12 cellular contexts compared by ENCODE assay signal in the genomic region with DNA sequence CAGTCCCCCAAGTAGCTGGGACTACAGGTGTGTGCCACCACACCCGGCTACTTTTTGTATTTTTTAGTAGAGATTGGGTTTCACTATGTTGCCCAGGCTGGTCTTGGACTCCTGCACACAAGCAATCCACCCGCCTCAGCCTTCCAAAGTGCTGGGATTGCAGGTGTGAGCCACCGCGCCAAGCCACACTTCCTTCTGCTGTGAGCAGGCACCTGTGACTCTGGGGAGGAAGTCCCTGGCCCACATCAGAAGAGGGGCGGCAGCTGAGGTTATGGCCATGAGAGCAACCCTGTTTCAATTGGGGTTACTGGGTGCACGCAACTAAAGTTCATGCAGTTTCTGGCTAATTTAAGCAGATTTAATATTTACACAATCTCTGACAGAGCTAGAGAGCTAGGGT.
A peak's percentile ranks its signal among the peaks of the same experiment; 100 is the strongest.
DNase-seq lines count a peak whose midpoint lies in the region; ATAC-seq and TF ChIP-seq lines count a peak whose summit lies in the region.
"Had no signal": no experiment of that assay in that cellular context is flagged by ENCODE, and none has a peak within 500 bp of the region (broad histone marks: within the 10 kb centered on the region; RNA-seq: fewer than 3 reads in every experiment).

No MANE protein-coding gene starts in this region.

- in situ Hi-C loops in G401 (cut with HindIII; ENCODE audit: low sequenced_read_pairs) = no loop called here

- DNase-seq in natural killer cell (no peak), dermis blood vessel endothelial cell (no peak), G401 (ENCODE audit: low spot score) (no peak)
- no peak for DNase-seq in natural killer cell treated with Interleukin-12 subunit alpha and Interleukin-12 subunit beta and Interleukin-15 and Interleukin-18, amount 100 ng/mL, for 72 hours (ENCODE audit: low spot score)
- peak; percentile 81 for DNase-seq in activated CD8-positive, alpha-beta T cell treated with anti-CD3 and anti-CD28 coated beads for 36 hours
- peak; percentile 46 for DNase-seq in effector CD4-positive, alpha-beta T cell
- DNase-seq in stimulated activated naive CD8-positive, alpha-beta T cell treated with anti-CD3 and anti-CD28 coated beads, Interleukin-15, amount 100 ng/mL, for 72 hours = peak; percentile 40 to 59
- DNase-seq: ACHN, brain microvascular endothelial cell, naive B cell, testis had no signal

- peak in 2 of 3 donors; percentile 29 to 70 for ATAC-seq in natural killer cell
- no peak for ATAC-seq in natural killer cell treated with Interleukin-12 subunit alpha and Interleukin-12 subunit beta and Interleukin-15 and Interleukin-18, amount 100 ng/mL, for 72 hours
- ATAC-seq in activated CD8-positive, alpha-beta T cell treated with anti-CD3 and anti-CD28 coated beads for 36 hours = peak; percentile 40
- peak; percentile 78 for ATAC-seq in stimulated activated naive CD8-positive, alpha-beta T cell treated with anti-CD3 and anti-CD28 coated beads, Interleukin-15, amount 100 ng/mL, for 72 hours
- no peak for ATAC-seq in GM19397 (IDR thresholded peaks at IDR 0.05; ENCODE audit: unreplicated experiment)

- H3K27me3 Mint-ChIP-seq in natural killer cell (ENCODE audit: low read depth in 2 of 2) = peaks cover 8 to 13% of the 10 kb centered on the region in 2 donors
- H3K27me3 Mint-ChIP-seq in natural killer cell treated with Interleukin-12 subunit alpha and Interleukin-12 subunit beta and Interleukin-15 and Interleukin-18, amount 100 ng/mL, for 72 hours = peaks cover 0 to 7% of the 10 kb centered on the region in 2 donors
- no peaks in the 10 kb centered on the region for H3K27me3 Mint-ChIP-seq in activated CD8-positive, alpha-beta T cell treated with anti-CD3 and anti-CD28 coated beads for 36 hours
- peaks cover 14% of the 10 kb centered on the region for H3K27me3 Mint-ChIP-seq in stimulated activated naive CD8-positive, alpha-beta T cell treated with anti-CD3 and anti-CD28 coated beads, Interleukin-15, amount 100 ng/mL, for 72 hours

- TF ChIP-seq CTCF in natural killer cell (IDR thresholded peaks at IDR 0.05) = no peak
- no peak for TF ChIP-seq CTCF in activated CD8-positive, alpha-beta T cell treated with anti-CD3 and anti-CD28 coated beads for 36 hours (IDR thresholded peaks at IDR 0.05)

- H3K27ac Mint-ChIP-seq in natural killer cell = no peak overlapping the region
- no peak overlapping the region for H3K27ac Mint-ChIP-seq in natural killer cell treated with Interleukin-12 subunit alpha and Interleukin-12 subunit beta and Interleukin-15 and Interleukin-18, amount 100 ng/mL, for 72 hours
- H3K27ac Mint-ChIP-seq in activated CD8-positive, alpha-beta T cell treated with anti-CD3 and anti-CD28 coated beads for 36 hours = peak overlapping the region; percentile 42
- peak overlapping the region in 1 of 2 donors; percentile 54 for H3K27ac Mint-ChIP-seq in stimulated activated naive CD8-positive, alpha-beta T cell treated with anti-CD3 and anti-CD28 coated beads, Interleukin-15, amount 100 ng/mL, for 72 hours

- H3K36me3 Mint-ChIP-seq in natural killer cell = no peaks in the 10 kb centered on the region
- H3K36me3 Mint-ChIP-seq in natural killer cell treated with Interleukin-12 subunit alpha and Interleukin-12 subunit beta and Interleukin-15 and Interleukin-18, amount 100 ng/mL, for 72 hours = no peaks in the 10 kb centered on the region
- H3K36me3 Mint-ChIP-seq in activated CD8-positive, alpha-beta T cell treated with anti-CD3 and anti-CD28 coated beads for 36 hours (ENCODE audit: low read depth) = no peaks in the 10 kb centered on the region
- H3K36me3 Mint-ChIP-seq: naive B cell had no signal

- intact Hi-C loops in natural killer cell (cut with micrococcal nuclease) = no loop called here
- intact Hi-C loops in activated CD8-positive, alpha-beta T cell treated with anti-CD3 and anti-CD28 coated beads for 36 hours (cut with micrococcal nuclease) = no loop called here

- POLR2A ChIA-PET in activated CD8-positive, alpha-beta T cell treated with anti-CD3 and anti-CD28 coated beads for 36 hours (lab: Charles Lee) = interaction anchor here (0.8 to 1.5 kb wide), 3 partner anchors 23 to 167 kb away, joined by 3 to 4 read pairs (median 3); no protein-coding TSS in a partner anchor

- H3K9me3 Mint-ChIP-seq in natural killer cell = no peaks in the 10 kb centered on the region
- H3K9me3 Mint-ChIP-seq in natural killer cell treated with Interleukin-12 subunit alpha and Interleukin-12 subunit beta and Interleukin-15 and Interleukin-18, amount 100 ng/mL, for 72 hours = no peaks in the 10 kb centered on the region
- no peaks in the 10 kb centered on the region for H3K9me3 Mint-ChIP-seq in activated CD8-positive, alpha-beta T cell treated with anti-CD3 and anti-CD28 coated beads for 36 hours
- no peaks in the 10 kb centered on the region for H3K9me3 Mint-ChIP-seq in stimulated activated naive CD8-positive, alpha-beta T cell treated with anti-CD3 and anti-CD28 coated beads, Interleukin-15, amount 100 ng/mL, for 72 hours
- H3K9me3 Mint-ChIP-seq: naive B cell had no signal

- H3K4me3 Mint-ChIP-seq in natural killer cell = peak overlapping the region; percentile 4
- H3K4me3 Mint-ChIP-seq in natural killer cell treated with Interleukin-12 subunit alpha and Interleukin-12 subunit beta and Interleukin-15 and Interleukin-18, amount 100 ng/mL, for 72 hours = no peak overlapping the region
- no peak overlapping the region for H3K4me3 Mint-ChIP-seq in activated CD8-positive, alpha-beta T cell treated with anti-CD3 and anti-CD28 coated beads for 36 hours
- H3K4me3 Mint-ChIP-seq in stimulated activated naive CD8-positive, alpha-beta T cell treated with anti-CD3 and anti-CD28 coated beads, Interleukin-15, amount 100 ng/mL, for 72 hours = peak overlapping the region; percentile 23 to 59
- H3K4me3 Mint-ChIP-seq: naive B cell had no signal

- peaks cover 6 to 12% of the 10 kb centered on the region in 2 donors for H3K4me1 Mint-ChIP-seq in natural killer cell
- H3K4me1 Mint-ChIP-seq in natural killer cell treated with Interleukin-12 subunit alpha and Interleukin-12 subunit beta and Interleukin-15 and Interleukin-18, amount 100 ng/mL, for 72 hours (ENCODE audit: low read depth in 2 of 2) = peaks cover 16 to 26% of the 10 kb centered on the region in 2 donors
- H3K4me1 Mint-ChIP-seq in activated CD8-positive, alpha-beta T cell treated with anti-CD3 and anti-CD28 coated beads for 36 hours (ENCODE audit: low read depth) = peaks cover 48% of the 10 kb centered on the region
- H3K4me1 Mint-ChIP-seq in stimulated activated naive CD8-positive, alpha-beta T cell treated with anti-CD3 and anti-CD28 coated beads, Interleukin-15, amount 100 ng/mL, for 72 hours = peaks cover 82% of the 10 kb centered on the region

- CTCF ChIA-PET in activated CD8-positive, alpha-beta T cell treated with anti-CD3 and anti-CD28 coated beads for 36 hours (lab: Charles Lee) = interaction anchor here (0.7 to 5.7 kb wide), 5 partner anchors 9 to 233 kb away, joined by 3 to 34 read pairs (median 4); no protein-coding TSS in a partner anchor

Comparison
In these comparisons a context has a peak if more than half of its experiments do, and no peak if none do; other contexts are left out.
1. ATAC-seq: peak in natural killer cell (2 of 3), activated CD8-positive, alpha-beta T cell treated with anti-CD3 and anti-CD28 coated beads for 36 hours (single experiment) and stimulated activated naive CD8-positive, alpha-beta T cell treated with anti-CD3 and anti-CD28 coated beads, Interleukin-15, amount 100 ng/mL, for 72 hours (single experiment); none in natural killer cell treated with Interleukin-12 subunit alpha and Interleukin-12 subunit beta and Interleukin-15 and Interleukin-18, amount 100 ng/mL, for 72 hours (0 of 2) and GM19397 (single experiment).
2. H3K4me3 Mint-ChIP-seq: peak in natural killer cell (single experiment) and stimulated activated naive CD8-positive, alpha-beta T cell treated with anti-CD3 and anti-CD28 coated beads, Interleukin-15, amount 100 ng/mL, for 72 hours (2 of 2); none in natural killer cell treated with Interleukin-12 subunit alpha and Interleukin-12 subunit beta and Interleukin-15 and Interleukin-18, amount 100 ng/mL, for 72 hours (single experiment) and activated CD8-positive, alpha-beta T cell treated with anti-CD3 and anti-CD28 coated beads for 36 hours (single experiment).
3. DNase-seq: peak in activated CD8-positive, alpha-beta T cell treated with anti-CD3 and anti-CD28 coated beads for 36 hours (single experiment), effector CD4-positive, alpha-beta T cell (single experiment) and stimulated activated naive CD8-positive, alpha-beta T cell treated with anti-CD3 and anti-CD28 coated beads, Interleukin-15, amount 100 ng/mL, for 72 hours (2 of 2); none in natural killer cell (single experiment), natural killer cell treated with Interleukin-12 subunit alpha and Interleukin-12 subunit beta and Interleukin-15 and Interleukin-18, amount 100 ng/mL, for 72 hours (single experiment), dermis blood vessel endothelial cell (single experiment) and G401 (single experiment).